Comparison of ENCODE assay signal across 1 cellular context in the genomic region with DNA sequence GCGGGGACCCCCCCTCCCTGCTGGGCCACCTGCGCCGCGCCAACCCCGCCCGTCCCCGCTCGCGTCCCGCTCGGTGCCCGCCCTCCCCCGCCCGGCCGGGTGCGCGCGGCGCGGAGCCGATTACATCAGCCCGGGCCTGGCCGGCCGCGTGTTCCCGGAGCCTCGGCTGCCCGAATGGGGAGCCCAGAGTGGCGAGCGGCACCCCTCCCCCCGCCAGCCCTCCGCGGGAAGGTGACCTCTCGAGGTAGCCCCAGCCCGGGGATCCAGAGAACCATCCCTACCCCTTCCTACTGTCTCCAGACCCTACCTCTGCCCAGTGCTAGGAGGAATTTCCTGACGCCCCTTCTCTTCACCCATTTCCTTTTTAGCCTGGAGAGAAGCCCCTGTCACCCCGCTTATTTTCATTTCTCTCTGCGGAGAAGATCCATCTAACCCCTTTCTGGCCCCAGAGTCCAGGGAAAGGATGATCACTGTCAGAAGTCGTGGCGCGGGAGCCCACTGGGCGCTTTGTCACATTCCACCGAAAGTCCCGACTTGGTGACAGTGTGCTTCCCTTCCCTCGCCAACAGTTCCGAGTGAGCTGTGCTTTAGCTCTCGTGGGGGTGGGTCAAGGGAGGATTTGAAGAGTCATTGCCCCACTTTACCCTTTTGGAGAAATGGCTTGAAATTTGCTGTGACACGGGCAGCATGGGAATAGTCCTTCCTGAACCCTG.
A peak's percentile ranks its signal among the peaks of the same experiment; 100 is the strongest.
TF ChIP-seq lines count a peak whose summit lies in the region.

No MANE protein-coding gene starts in this region.

TF ChIP-seq in HEK293, 187 proteins besides CTCF, POLR2A, EP300 and RAD21 (continued from another document):
- TF ChIP-seq ZNF280C (tag by site-specific recombination; IDR thresholded peaks at IDR 0.05): no peak
- no peak for TF ChIP-seq RBAK (tag by site-specific recombination; IDR thresholded peaks at IDR 0.05)
- TF ChIP-seq ZNF18 (tag by site-specific recombination; IDR thresholded peaks at IDR 0.05): no peak
- peak; percentile 40; the same call in 1 of the 2 replicates for TF ChIP-seq ZNF596 (tag by site-specific recombination; IDR thresholded peaks at IDR 0.05)
- peak; percentile 59 for TF ChIP-seq ZBTB8A (tag by site-specific recombination; IDR thresholded peaks at IDR 0.05)
- no peak for TF ChIP-seq ZNF624 (tag by site-specific recombination; IDR thresholded peaks at IDR 0.05)
- no peak for TF ChIP-seq MEIS1 (CRISPR knock-in tag; IDR thresholded peaks at IDR 0.05; ENCODE audit: borderline replicate concordance)
- TF ChIP-seq ZFP41 (tag by site-specific recombination; IDR thresholded peaks at IDR 0.05; ENCODE audit: borderline replicate concordance): no peak
- 0 out of 2 replicates have a peak, but pooled peaks have one; percentile 8 for TF ChIP-seq ZFP69B (tag by site-specific recombination; IDR thresholded peaks at IDR 0.05)
- no peak for TF ChIP-seq ZNF169 (tag by site-specific recombination; IDR thresholded peaks at IDR 0.05)
- no peak for TF ChIP-seq ZNF266 (tag by site-specific recombination; IDR thresholded peaks at IDR 0.05; ENCODE audit: low read depth)
- TF ChIP-seq, protein P1, sequence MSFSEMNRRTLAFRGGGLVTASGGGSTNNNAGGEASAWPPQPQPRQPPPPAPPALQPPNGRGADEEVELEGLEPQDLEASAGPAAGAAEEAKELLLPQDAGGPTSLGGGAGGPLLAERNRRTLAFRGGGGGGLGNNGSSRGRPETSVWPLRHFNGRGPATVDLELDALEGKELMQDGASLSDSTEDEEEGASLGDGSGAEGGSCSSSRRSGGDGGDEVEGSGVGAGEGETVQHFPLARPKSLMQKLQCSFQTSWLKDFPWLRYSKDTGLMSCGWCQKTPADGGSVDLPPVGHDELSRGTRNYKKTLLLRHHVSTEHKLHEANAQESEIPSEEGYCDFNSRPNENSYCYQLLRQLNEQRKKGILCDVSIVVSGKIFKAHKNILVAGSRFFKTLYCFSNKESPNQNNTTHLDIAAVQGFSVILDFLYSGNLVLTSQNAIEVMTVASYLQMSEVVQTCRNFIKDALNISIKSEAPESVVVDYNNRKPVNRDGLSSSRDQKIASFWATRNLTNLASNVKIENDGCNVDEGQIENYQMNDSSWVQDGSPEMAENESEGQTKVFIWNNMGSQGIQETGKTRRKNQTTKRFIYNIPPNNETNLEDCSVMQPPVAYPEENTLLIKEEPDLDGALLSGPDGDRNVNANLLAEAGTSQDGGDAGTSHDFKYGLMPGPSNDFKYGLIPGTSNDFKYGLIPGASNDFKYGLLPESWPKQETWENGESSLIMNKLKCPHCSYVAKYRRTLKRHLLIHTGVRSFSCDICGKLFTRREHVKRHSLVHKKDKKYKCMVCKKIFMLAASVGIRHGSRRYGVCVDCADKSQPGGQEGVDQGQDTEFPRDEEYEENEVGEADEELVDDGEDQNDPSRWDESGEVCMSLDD (tag by site-specific recombination; IDR thresholded peaks at IDR 0.05): peak; percentile 25; the same call in 1 of the 2 replicates
- TF ChIP-seq ZNF341 (tag by site-specific recombination; IDR thresholded peaks at IDR 0.05; ENCODE audit: low read depth): no peak
- peak; percentile 31; the same call in 1 of the 2 replicates for TF ChIP-seq ZNF561 (tag by site-specific recombination; IDR thresholded peaks at IDR 0.05; ENCODE audit: borderline replicate concordance)
- no peak for TF ChIP-seq MZF1 (tag by site-specific recombination; IDR thresholded peaks at IDR 0.05; ENCODE audit: borderline replicate concordance)
- TF ChIP-seq ZNF664 (tag by site-specific recombination; IDR thresholded peaks at IDR 0.05): no peak
- no peak for TF ChIP-seq ZNF16 (tag by site-specific recombination; IDR thresholded peaks at IDR 0.05; ENCODE audit: low read depth)
- 0 out of 2 replicates have a peak, but pooled peaks have one; percentile 24 for TF ChIP-seq ZSCAN23 (tag by site-specific recombination; IDR thresholded peaks at IDR 0.05)
- no peak for TF ChIP-seq FEZF1 (tag by site-specific recombination; IDR thresholded peaks at IDR 0.05)
- TF ChIP-seq ZBTB17 (tag by site-specific recombination; IDR thresholded peaks at IDR 0.05): peak; percentile 94
- TF ChIP-seq ZNF24 (tag by site-specific recombination; IDR thresholded peaks at IDR 0.05): 0 out of 2 replicates have a peak, but pooled peaks have one; percentile 9
- no peak for TF ChIP-seq IKZF3 (tag by site-specific recombination; IDR thresholded peaks at IDR 0.05)
- TF ChIP-seq KLF7 (tag by site-specific recombination; IDR thresholded peaks at IDR 0.05; ENCODE audit: borderline replicate concordance): no peak
- 0 out of 2 replicates have a peak, but pooled peaks have one; percentile 5 for TF ChIP-seq WT1 (tag by site-specific recombination; IDR thresholded peaks at IDR 0.05)
- TF ChIP-seq ZSCAN30 (tag by site-specific recombination; IDR thresholded peaks at IDR 0.05): peak; percentile 37; the same call in 1 of the 2 replicates
- TF ChIP-seq, protein P2, sequence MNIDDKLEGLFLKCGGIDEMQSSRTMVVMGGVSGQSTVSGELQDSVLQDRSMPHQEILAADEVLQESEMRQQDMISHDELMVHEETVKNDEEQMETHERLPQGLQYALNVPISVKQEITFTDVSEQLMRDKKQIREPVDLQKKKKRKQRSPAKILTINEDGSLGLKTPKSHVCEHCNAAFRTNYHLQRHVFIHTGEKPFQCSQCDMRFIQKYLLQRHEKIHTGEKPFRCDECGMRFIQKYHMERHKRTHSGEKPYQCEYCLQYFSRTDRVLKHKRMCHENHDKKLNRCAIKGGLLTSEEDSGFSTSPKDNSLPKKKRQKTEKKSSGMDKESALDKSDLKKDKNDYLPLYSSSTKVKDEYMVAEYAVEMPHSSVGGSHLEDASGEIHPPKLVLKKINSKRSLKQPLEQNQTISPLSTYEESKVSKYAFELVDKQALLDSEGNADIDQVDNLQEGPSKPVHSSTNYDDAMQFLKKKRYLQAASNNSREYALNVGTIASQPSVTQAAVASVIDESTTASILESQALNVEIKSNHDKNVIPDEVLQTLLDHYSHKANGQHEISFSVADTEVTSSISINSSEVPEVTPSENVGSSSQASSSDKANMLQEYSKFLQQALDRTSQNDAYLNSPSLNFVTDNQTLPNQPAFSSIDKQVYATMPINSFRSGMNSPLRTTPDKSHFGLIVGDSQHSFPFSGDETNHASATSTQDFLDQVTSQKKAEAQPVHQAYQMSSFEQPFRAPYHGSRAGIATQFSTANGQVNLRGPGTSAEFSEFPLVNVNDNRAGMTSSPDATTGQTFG (tag by site-specific recombination; IDR thresholded peaks at IDR 0.05; ENCODE audit: borderline replicate concordance): no peak
- no peak for TF ChIP-seq PRDM2 (tag by site-specific recombination; IDR thresholded peaks at IDR 0.05; ENCODE audit: borderline replicate concordance)
- no peak for TF ChIP-seq KLF17 (tag by site-specific recombination; IDR thresholded peaks at IDR 0.05)
- TF ChIP-seq KLF9 (tag by site-specific recombination; IDR thresholded peaks at IDR 0.05; ENCODE audit: low read depth): no peak
TF ChIP-seq in HEK293: peak in this region for 17.
